In genomic region chr2:172430671-172431070, GRCh38 we compare ENCODE assay signal across 12 cellular contexts. TPM values are rescaled to one million over a fixed set of nuclear protein-coding genes. Genes with fewer than 3 reads are reported as not detected.
DNase-seq lines count a peak whose midpoint lies in the region; ATAC-seq and TF ChIP-seq lines count a peak whose summit lies in the region.
"Had no signal": no experiment of that assay in that cellular context is flagged by ENCODE, and none has a peak within 500 bp of the region (broad histone marks: within the 10 kb centered on the region; RNA-seq: fewer than 3 reads in every experiment).

No MANE protein-coding gene starts in this region.

- no peak for ATAC-seq in activated naive CD8-positive, alpha-beta T cell treated with anti-CD3 and anti-CD28 coated beads, Interleukin-2, amount 50 U/mL, for 24 hours
- ATAC-seq in body of pancreas, result no peak
- ATAC-seq: T-cell had no signal

- intact Hi-C loops in body of pancreas (cut with DNase I), result no loop called here

- H3K4me1 ChIP-seq in body of pancreas (peaks cover 70% of the 10 kb centered on the region), tibial nerve (peaks cover 0 to 61% (median 9%) of the 10 kb centered on the region in 4 donors)

- DNase-seq in activated naive CD8-positive, alpha-beta T cell treated with anti-CD3 and anti-CD28 coated beads, Interleukin-2, amount 50 U/mL, for 24 hours, result no peak
- DNase-seq in body of pancreas (no peak), kidney tubule cell (ENCODE audit: low spot score) (peak; percentile 88), tibial nerve (ENCODE audit: low spot score in 2 of 2) (no peak), NCI-H1930 (lab: John Stamatoyannopoulos, UW) (no peak), globus pallidus (ENCODE audit: low spot score) (no peak), HK-2 (ENCODE audit: unreplicated experiment) (no peak)
- DNase-seq: activated CD4-positive, alpha-beta T cell treated with anti-CD3 and anti-CD28 coated beads, Interleukin-2, amount 10 ng/mL, durations not matched to agents 24 days and 14 days; MG63; T-cell had no signal

- peak overlapping the region in 3 of 4 donors; percentile 95 to 98 (median 97) for H3K27ac ChIP-seq in body of pancreas
- H3K27ac ChIP-seq in tibial nerve, result peak overlapping the region in 3 of 4 donors; percentile 86 to 93 (median 89)

- H3K9me3 Mint-ChIP-seq in activated naive CD8-positive, alpha-beta T cell (ENCODE audit: low read depth), result no peaks in the 10 kb centered on the region
- H3K9me3 Mint-ChIP-seq in activated naive CD8-positive, alpha-beta T cell treated with anti-CD3 and anti-CD28 coated beads, Interleukin-2, amount 50 U/mL, for 24 hours, result no peaks in the 10 kb centered on the region
- H3K9me3 Mint-ChIP-seq: activated CD4-positive, alpha-beta T cell treated with anti-CD3 and anti-CD28 coated beads, Interleukin-2, amount 10 ng/mL, durations not matched to agents 24 days and 14 days; T-cell had no signal

- H3K27me3 Mint-ChIP-seq in activated naive CD8-positive, alpha-beta T cell, result no peaks in the 10 kb centered on the region
- no peaks in the 10 kb centered on the region for H3K27me3 Mint-ChIP-seq in activated naive CD8-positive, alpha-beta T cell treated with anti-CD3 and anti-CD28 coated beads, Interleukin-2, amount 50 U/mL, for 24 hours
- H3K27me3 Mint-ChIP-seq: T-cell had no signal

- no peak overlapping the region for H3K4me3 ChIP-seq in body of pancreas
- peak overlapping the region; percentile 59 to 91 (median 68) for H3K4me3 ChIP-seq in tibial nerve
- H3K4me3 ChIP-seq: MG63 had no signal

- H3K27me3 ChIP-seq in body of pancreas, result no peaks in the 10 kb centered on the region
- H3K27me3 ChIP-seq in tibial nerve, result no peaks in the 10 kb centered on the region
- H3K27me3 ChIP-seq: thyroid gland had no signal

- TF ChIP-seq EP300 in tibial nerve (IDR thresholded peaks at IDR 0.05), result no peak

- WGBS in body of pancreas, 2 donors, result 41 to 47% methylated on average over 4 of the region's 4 CpGs
- WGBS in tibial nerve, 2 donors, result 40 to 47% methylated on average over 4 of the region's 4 CpGs

- peaks cover 78% of the 10 kb centered on the region for H3K4me1 Mint-ChIP-seq in activated naive CD8-positive, alpha-beta T cell (ENCODE audit: low read depth)
- H3K4me1 Mint-ChIP-seq in activated naive CD8-positive, alpha-beta T cell treated with anti-CD3 and anti-CD28 coated beads, Interleukin-2, amount 50 U/mL, for 24 hours, result peaks cover 75% of the 10 kb centered on the region

- H3K4me3 Mint-ChIP-seq in activated naive CD8-positive, alpha-beta T cell, result peak overlapping the region; percentile 89
- H3K4me3 Mint-ChIP-seq in activated naive CD8-positive, alpha-beta T cell treated with anti-CD3 and anti-CD28 coated beads, Interleukin-2, amount 50 U/mL, for 24 hours, result no peak overlapping the region
- H3K4me3 Mint-ChIP-seq: activated CD4-positive, alpha-beta T cell treated with anti-CD3 and anti-CD28 coated beads, Interleukin-2, amount 10 ng/mL, durations not matched to agents 24 days and 14 days had no signal

- TF ChIP-seq CTCF in body of pancreas (IDR thresholded peaks at IDR 0.05) (no peak), tibial nerve (IDR thresholded peaks at IDR 0.05) (no peak)

- H3K36me3 ChIP-seq in body of pancreas (replicated peaks in 1 of 2; ENCODE audit: insufficient read depth in 1 of 2, low read depth in 2 of 2) (no peaks in the 10 kb centered on the region), tibial nerve (no peaks in the 10 kb centered on the region)
- H3K36me3 ChIP-seq: MG63, thyroid gland had no signal

- H3K36me3 Mint-ChIP-seq in activated naive CD8-positive, alpha-beta T cell, result no peaks in the 10 kb centered on the region
- H3K36me3 Mint-ChIP-seq in activated naive CD8-positive, alpha-beta T cell treated with anti-CD3 and anti-CD28 coated beads, Interleukin-2, amount 50 U/mL, for 24 hours (ENCODE audit: low read depth), result no peaks in the 10 kb centered on the region
- H3K36me3 Mint-ChIP-seq: T-cell had no signal

- TF ChIP-seq POLR2A in body of pancreas (IDR thresholded peaks at IDR 0.05) (no peak), tibial nerve (IDR thresholded peaks at IDR 0.05) (no peak)

- H3K9me3 ChIP-seq in body of pancreas, result no peaks in the 10 kb centered on the region
- H3K9me3 ChIP-seq in tibial nerve, result no peaks in the 10 kb centered on the region
- H3K9me3 ChIP-seq: MG63, thyroid gland had no signal

- H3K27ac Mint-ChIP-seq in activated naive CD8-positive, alpha-beta T cell, result peak overlapping the region; percentile 77
- H3K27ac Mint-ChIP-seq in activated naive CD8-positive, alpha-beta T cell treated with anti-CD3 and anti-CD28 coated beads, Interleukin-2, amount 50 U/mL, for 24 hours, result no peak overlapping the region
- H3K27ac Mint-ChIP-seq: activated CD4-positive, alpha-beta T cell treated with anti-CD3 and anti-CD28 coated beads, Interleukin-2, amount 10 ng/mL, durations not matched to agents 24 days and 14 days had no signal

RNA-seq across cellular contexts. Expression of gene ITGA6, which starts 3.3 kb away (rescaled TPM):
- total RNA-seq in body of pancreas (100 to 1,000 TPM in 1 of 2 donors, 10 to 100 TPM in 1; 90.0 to 210 TPM), tibial nerve (100 to 1,000 TPM; 254 to 586 (median 471) TPM)

Comparison
In these comparisons a context has a peak if more than half of its experiments do, and no peak if none do; other contexts are left out.
1. H3K4me3 ChIP-seq: peak in tibial nerve (4 of 4); none in body of pancreas (0 of 2).